ENCODE assay signal across 1 cellular context in genomic region chr16:87860553-87861299, GRCh38.
A peak's percentile ranks its signal among the peaks of the same experiment; 100 is the strongest.
TF ChIP-seq lines count a peak whose summit lies in the region.

No MANE protein-coding gene starts in this region.

TF ChIP-seq in HepG2, 621 proteins besides CTCF, POLR2A, EP300 and RAD21 (continued from another document and continues in another):
- TF ChIP-seq ZFP91 (CRISPR knock-in tag; IDR thresholded peaks at IDR 0.05; ENCODE audit: borderline replicate concordance) (peak; percentile 43; the same call in 1 of the 2 replicates), BCL6 (CRISPR knock-in tag; IDR thresholded peaks at IDR 0.05) (no peak), AGO1 (IDR thresholded peaks at IDR 0.05; ENCODE audit: low read depth, low read length, poor library complexity, severe bottlenecking) (peak; percentile 45), CHD2 (IDR thresholded peaks at IDR 0.05; ENCODE audit: low read depth, low read length) (no peak), ZNF496 (CRISPR knock-in tag; IDR thresholded peaks at IDR 0.05; ENCODE audit: insufficient replicate concordance) (no peak), MYC (CRISPR knock-in tag; IDR thresholded peaks at IDR 0.05; ENCODE audit: borderline replicate concordance) (peak; percentile 16; the same call in 1 of the 2 replicates), PRPF4 (IDR thresholded peaks at IDR 0.05; ENCODE audit: low read depth, low read length, poor library complexity, severe bottlenecking) (no peak), SNAI1 (CRISPR knock-in tag; IDR thresholded peaks at IDR 0.05; ENCODE audit: borderline replicate concordance) (0 out of 2 replicates have a peak, but pooled peaks have one; percentile 72), SOX13 (IDR thresholded peaks at IDR 0.05) (no peak), SOX13 (CRISPR knock-in tag; conservative IDR thresholded peaks at IDR 0.05 in 1 of 2, IDR thresholded peaks at IDR 0.05 in 1 of 2) (peak; percentile 15 to 29; a peak in 1 of 4 replicates), JUN (CRISPR knock-in tag; IDR thresholded peaks at IDR 0.05) (0 out of 2 replicates have a peak, but pooled peaks have one; percentile 49), KLF12 (CRISPR knock-in tag; IDR thresholded peaks at IDR 0.05; ENCODE audit: borderline replicate concordance) (no peak), ZSCAN25 (CRISPR knock-in tag; IDR thresholded peaks at IDR 0.05) (peak; percentile 71; the same call in 1 of the 2 replicates), MEF2D (CRISPR knock-in tag; IDR thresholded peaks at IDR 0.05) (peak; percentile 78; the same call in 1 of the 2 replicates), ZKSCAN8 (CRISPR knock-in tag; IDR thresholded peaks at IDR 0.05; ENCODE audit: borderline replicate concordance) (no peak), HINFP (CRISPR knock-in tag; IDR thresholded peaks at IDR 0.05; ENCODE audit: low read depth) (peak; percentile 44; the same call in 1 of the 2 replicates), TSC22D2 (CRISPR knock-in tag; IDR thresholded peaks at IDR 0.05; ENCODE audit: borderline replicate concordance) (peak; percentile 43; the same call in 1 of the 2 replicates), FOXA1 (IDR thresholded peaks at IDR 0.05) (no peak), FOXA1 (CRISPR knock-in tag; IDR thresholded peaks at IDR 0.05) (no peak), MEIS1 (CRISPR knock-in tag; IDR thresholded peaks at IDR 0.05; ENCODE audit: borderline replicate concordance) (peak; percentile 61; the same call in 1 of the 2 replicates), ZNF792 (CRISPR knock-in tag; IDR thresholded peaks at IDR 0.05) (peak; percentile 23; the same call in 1 of the 2 replicates), KDM6A (CRISPR knock-in tag; IDR thresholded peaks at IDR 0.05; ENCODE audit: low read depth) (no peak), CHD4 (IDR thresholded peaks at IDR 0.05; ENCODE audit: borderline replicate concordance, low read length) (peak; percentile 71; the same call in 1 of the 2 replicates), ZNF530 (CRISPR knock-in tag; IDR thresholded peaks at IDR 0.05; ENCODE audit: low read depth) (no peak), ZNF362 (CRISPR knock-in tag; IDR thresholded peaks at IDR 0.05; ENCODE audit: borderline replicate concordance) (peak; percentile 26; the same call in 1 of the 2 replicates), ZBTB40 (IDR thresholded peaks at IDR 0.05) (no peak), ZBTB40 (CRISPR knock-in tag; IDR thresholded peaks at IDR 0.05) (no peak; the same call in 1 of the 2 replicates), ZFP1 (CRISPR knock-in tag; IDR thresholded peaks at IDR 0.05) (no peak), ZBED4 (CRISPR knock-in tag; IDR thresholded peaks at IDR 0.05; ENCODE audit: borderline replicate concordance) (peak; percentile 26; the same call in 1 of the 2 replicates), ARHGAP35 (CRISPR knock-in tag; IDR thresholded peaks at IDR 0.05; ENCODE audit: borderline replicate concordance) (no peak), CSRNP1 (CRISPR knock-in tag; IDR thresholded peaks at IDR 0.05) (no peak), ZNF737 (CRISPR knock-in tag; IDR thresholded peaks at IDR 0.05; ENCODE audit: borderline replicate concordance) (0 out of 2 replicates have a peak, but pooled peaks have one; percentile 23), ZSCAN9 (CRISPR knock-in tag; IDR thresholded peaks at IDR 0.05; ENCODE audit: borderline replicate concordance) (peak; percentile 55; the same call in 1 of the 2 replicates), MED1 (CRISPR knock-in tag; IDR thresholded peaks at IDR 0.05) (peak; percentile 83), THYN1 (CRISPR knock-in tag; IDR thresholded peaks at IDR 0.05; ENCODE audit: borderline replicate concordance, low read depth) (no peak), DRAP1 (CRISPR knock-in tag; IDR thresholded peaks at IDR 0.05) (peak; percentile 56; the same call in 1 of the 2 replicates), ZNF264 (CRISPR knock-in tag; IDR thresholded peaks at IDR 0.05) (no peak), ZNF333 (CRISPR knock-in tag; IDR thresholded peaks at IDR 0.05; ENCODE audit: borderline replicate concordance) (no peak), PHF21A (CRISPR knock-in tag; IDR thresholded peaks at IDR 0.05) (peak; percentile 56), FIP1L1 (IDR thresholded peaks at IDR 0.05; ENCODE audit: borderline replicate concordance, insufficient read depth, low read depth, low read length) (no peak), THAP11 (CRISPR knock-in tag; IDR thresholded peaks at IDR 0.05) (peak; percentile 45; the same call in 1 of the 2 replicates), EHMT2 (IDR thresholded peaks at IDR 0.05; ENCODE audit: borderline replicate concordance, low read depth, low read length) (no peak), MAFF (IDR thresholded peaks at IDR 0.05; ENCODE audit: low read depth, low read length) (peak; percentile 60; the same call in 1 of the 2 replicates)
